Comparison of ENCODE assay signal across 7 cellular contexts in the genomic region with DNA sequence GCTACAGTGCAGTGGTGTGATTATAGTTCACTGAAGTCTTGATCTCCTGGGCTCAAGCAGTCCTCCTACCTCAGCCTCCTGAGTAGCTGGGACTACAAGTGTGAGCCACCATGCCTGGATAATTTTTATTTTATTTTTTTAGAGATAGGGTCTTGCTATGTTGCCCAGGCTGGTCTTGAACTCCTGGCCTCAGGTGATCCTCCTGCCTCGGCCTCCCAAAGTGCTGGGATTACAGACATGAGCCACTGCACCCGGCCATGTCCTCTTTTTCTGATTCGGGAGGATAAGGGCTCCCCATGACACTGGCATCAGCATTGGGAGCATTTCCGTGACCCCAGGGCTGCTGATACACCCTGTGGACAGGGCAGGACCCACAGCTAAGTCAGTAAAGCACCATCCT.
DNase-seq lines count a peak whose midpoint lies in the region; ATAC-seq, FAIRE-seq and TF ChIP-seq lines count a peak whose summit lies in the region.
"Not testable (repeated sequence)": the region's sequence is repeated elsewhere in the genome, so short reads cannot be mapped to it uniquely, and the experiment has no call there.

No MANE protein-coding gene starts in this region.

- TF ChIP-seq CTCF in A549 (IDR thresholded peaks at IDR 0.05); CD14-positive monocyte (IDR thresholded peaks at IDR 0.05); HCT116 (IDR thresholded peaks at IDR 0.05 in 2 of 3, conservative IDR thresholded peaks at IDR 0.05 in 1 of 3; ENCODE audit: borderline replicate concordance in 1 of 3, insufficient read depth in 1 of 3, low read depth in 2 of 3, low read length in 2 of 3); VCaP (conservative IDR thresholded peaks at IDR 0.05); HepG2 (CRISPR knock-in tag; IDR thresholded peaks at IDR 0.05); uterus (IDR thresholded peaks at IDR 0.05): not testable (repeated sequence)

- not testable (repeated sequence) for FAIRE-seq in A549 (lab: Jason Lieb, UNC); HepG2 (lab: Jason Lieb, UNC)

- H3K4me2 ChIP-seq in A549 (peak overlapping the region; percentile 50; the same call in 2 of the 3 replicates), HCT116 (ENCODE audit: low read length) (peak overlapping the region; percentile 37; the same call in 1 of the 2 replicates), Karpas-422 (ENCODE audit: low read depth, low read length, poor library complexity, severe bottlenecking) (peak overlapping the region; percentile 50)
- H3K4me2 ChIP-seq in HepG2 (ENCODE audit: low read depth, low read length), result not testable (repeated sequence)

- not testable (repeated sequence) for TF ChIP-seq EP300 in A549 (IDR thresholded peaks at IDR 0.05); HepG2 (IDR thresholded peaks at IDR 0.05; ENCODE audit: low read depth in 2 of 2, low read length in 2 of 2); HepG2 (CRISPR knock-in tag; IDR thresholded peaks at IDR 0.05; ENCODE audit: borderline replicate concordance)

- not testable (repeated sequence) for H2AFZ ChIP-seq in HCT116 (ENCODE audit: low read depth, low read length, poor library complexity, severe bottlenecking); Karpas-422 (ENCODE audit: low read length); HepG2 (ENCODE audit: low read length)

- in situ Hi-C loops in HepG2 (cut with HindIII; ENCODE audit: extremely low pct_ligation_motif_present, low pct_unique_long_range_greater_than_20kb), result not testable (repeated sequence)

- H3K4me3 ChIP-seq in A549; HCT116 (replicated peaks in 1 of 2; ENCODE audit: low read depth in 1 of 2, low read length in 2 of 2); Karpas-422 (ENCODE audit: low read length); HepG2 (replicated peaks in 1 of 3; ENCODE audit: insufficient read depth in 1 of 3, low read depth in 2 of 3, low read length in 3 of 3); uterus: not testable (repeated sequence)

- peak overlapping the region in 4 of 7 donors; percentile 5 to 80 (median 59) for H3K27ac Mint-ChIP-seq in CD14-positive monocyte

- not testable (repeated sequence) for H3K9me3 ChIP-seq in A549; HCT116 (ENCODE audit: control insufficient read depth in 1 of 2, insufficient read depth in 1 of 2, low read depth in 1 of 2, low read length in 2 of 2); Karpas-422 (ENCODE audit: low read length); HepG2 (ENCODE audit: low read length); uterus

- peak overlapping the region; percentile 93 to 96 for H3K27ac ChIP-seq in A549
- not testable (repeated sequence) for H3K27ac ChIP-seq in HCT116 (ENCODE audit: low read depth, low read length); HepG2 (ENCODE audit: extremely low read length, insufficient read depth, low read length)
- peak overlapping the region; percentile 100 for H3K27ac ChIP-seq in Karpas-422 (ENCODE audit: low read length)
- peak overlapping the region; percentile 98; the same call in 1 of the 2 replicates for H3K27ac ChIP-seq in VCaP
- H3K27ac ChIP-seq in uterus, result peak overlapping the region; percentile 91 to 98

- not testable (repeated sequence) for ATAC-seq in A549, HCT116, HepG2

- H3K4me3 Mint-ChIP-seq in CD14-positive monocyte, result not testable (repeated sequence)

- POLR2A ChIA-PET in A549 (lab: Yijun Ruan, JAX), result interaction anchor here (1.1 kb wide), 1 partner anchor 30 kb away, joined by 4 read pairs; no protein-coding TSS in a partner anchor
- POLR2A ChIA-PET in HCT116 (lab: Charles Lee); HepG2 (lab: Yijun Ruan, JAX): not testable (repeated sequence)

- not testable (repeated sequence) for H4K20me1 ChIP-seq in HCT116 (ENCODE audit: insufficient read depth); Karpas-422 (ENCODE audit: insufficient read depth, low read depth, low read length); HepG2 (ENCODE audit: insufficient read depth, low read length)

- intact Hi-C loops in CD14-positive monocyte (cut with micrococcal nuclease); HCT116 (cut with micrococcal nuclease); uterus (cut with DNase I; ENCODE audit: low total_unique reads): not testable (repeated sequence)
- intact Hi-C loops in HepG2 (cut with micrococcal nuclease; ENCODE audit: unreplicated experiment), result loop anchor here (10.0 kb wide), 1 partner anchor 127 kb away; no protein-coding TSS in a partner anchor

- not testable (repeated sequence) for TF ChIP-seq RAD21 in A549 (conservative IDR thresholded peaks at IDR 0.05 in 1 of 2, IDR thresholded peaks at IDR 0.05 in 1 of 2); HCT116 (IDR thresholded peaks at IDR 0.05; ENCODE audit: low read depth); HepG2 (CRISPR knock-in tag; IDR thresholded peaks at IDR 0.05)

- not testable (repeated sequence) for H3K9me3 Mint-ChIP-seq in CD14-positive monocyte

- peaks cover 9 to 22% of the 10 kb centered on the region in 2 donors for H3K36me3 Mint-ChIP-seq in CD14-positive monocyte

- not testable (repeated sequence) for BruUV-seq in HCT116 (replicated peaks; lab: Mats Ljungman, UMichigan); HepG2 (replicated peaks; lab: Mats Ljungman, UMichigan)

- CTCF ChIA-PET in A549 (lab: Yijun Ruan, JAX), result interaction anchor here (0.6 to 0.9 kb wide), 3 partner anchors 18 to 1299 kb away, joined by 3 read pairs; no protein-coding TSS in a partner anchor
- CTCF ChIA-PET in HCT116 (lab: Charles Lee); HepG2 (lab: Yijun Ruan, JAX; ENCODE audit: low intra/inter-chr PET ratio, low total read pairs): not testable (repeated sequence)

- not testable (repeated sequence) for DNase-seq in A549 (ENCODE audit: low read depth in 1 of 2, low spot score in 1 of 2); CD14-positive monocyte (ENCODE audit: low spot score); HCT116 (ENCODE audit: low read depth, low spot score); HepG2 (ENCODE audit: low spot score); uterus
- peak; percentile 56 for DNase-seq in Karpas-422

- not testable (repeated sequence) for H3K9me2 ChIP-seq in HCT116 (ENCODE audit: insufficient read depth); Karpas-422 (replicated peaks; ENCODE audit: insufficient read depth, low read length)

- H3K4me1 ChIP-seq in A549 (peaks cover 83% of the 10 kb centered on the region), HCT116 (ENCODE audit: control insufficient read depth in 1 of 2, insufficient read depth in 2 of 2, low read length in 2 of 2) (peaks cover 33 to 59% of the 10 kb centered on the region in 2 experiments), Karpas-422 (ENCODE audit: low read length) (peaks cover 99% of the 10 kb centered on the region), HepG2 (ENCODE audit: insufficient read depth, low read length) (peaks cover 46% of the 10 kb centered on the region)
- H3K4me1 ChIP-seq in uterus, result not testable (repeated sequence)

- not testable (repeated sequence) for H3K9ac ChIP-seq in HCT116 (ENCODE audit: low read length); HepG2 (ENCODE audit: insufficient read depth, low read depth, low read length)
- H3K9ac ChIP-seq in Karpas-422 (ENCODE audit: low read length), result peak overlapping the region; percentile 16; the same call in 1 of the 2 replicates

- H3K79me2 ChIP-seq in HCT116 (ENCODE audit: insufficient read depth, low read length) (peaks cover 98% of the 10 kb centered on the region), Karpas-422 (ENCODE audit: low read length) (peaks cover 99% of the 10 kb centered on the region), HepG2 (ENCODE audit: insufficient read depth, low read length) (peaks cover 68% of the 10 kb centered on the region)

- peaks cover 58% of the 10 kb centered on the region for H3K4me1 Mint-ChIP-seq in CD14-positive monocyte

- H3K27me3 ChIP-seq in HCT116 (ENCODE audit: insufficient read depth, low read length); Karpas-422 (ENCODE audit: low read length); HepG2 (ENCODE audit: control insufficient read depth in 1 of 2, insufficient read depth in 2 of 2, low read length in 2 of 2); uterus: not testable (repeated sequence)

- not testable (repeated sequence) for H3K27me3 Mint-ChIP-seq in CD14-positive monocyte (ENCODE audit: low read depth in 3 of 3)

- RAD21 ChIA-PET in HCT116 (lab: Charles Lee; ENCODE audit: low non-redundant PET in 1 of 2, low total read pairs in 2 of 2, uncharacterized antibody in 2 of 2, unreplicated experiment in 2 of 2), result not testable (repeated sequence)

- H3K36me3 ChIP-seq in HCT116 (ENCODE audit: control insufficient read depth in 1 of 2, insufficient read depth in 2 of 2, low read length in 2 of 2); Karpas-422 (ENCODE audit: insufficient read depth, low read length); HepG2 (replicated peaks in 1 of 2; ENCODE audit: control insufficient read depth in 1 of 2, insufficient read depth in 2 of 2, low read length in 2 of 2); uterus: not testable (repeated sequence)

- not testable (repeated sequence) for TF ChIP-seq POLR2A in A549 (IDR thresholded peaks at IDR 0.05; ENCODE audit: low read length); HCT116 (IDR thresholded peaks at IDR 0.05; ENCODE audit: borderline replicate concordance, extremely low read depth, insufficient read depth, insufficient read length); HepG2 (IDR thresholded peaks at IDR 0.05; ENCODE audit: insufficient read depth in 1 of 2, low read depth in 2 of 2, low read length in 2 of 2); uterus (IDR thresholded peaks at IDR 0.05)

- WGBS in A549 (ENCODE audit: missing lambda C conversion rate), result 86% methylated on average over 4 of the region's 4 CpGs
- 97% methylated on average over 4 of the region's 4 CpGs for whole genome bisulfite sequencing in HepG2 (ENCODE audit: low lambda C conversion rate)

TF ChIP-seq in HepG2, 621 proteins besides CTCF, POLR2A, EP300 and RAD21:
- peak; percentile 9; the same call in 1 of the 2 replicates for TF ChIP-seq ZNF121 (CRISPR knock-in tag; IDR thresholded peaks at IDR 0.05)
